20 cellular contexts compared by ENCODE assay signal in the genomic region with DNA sequence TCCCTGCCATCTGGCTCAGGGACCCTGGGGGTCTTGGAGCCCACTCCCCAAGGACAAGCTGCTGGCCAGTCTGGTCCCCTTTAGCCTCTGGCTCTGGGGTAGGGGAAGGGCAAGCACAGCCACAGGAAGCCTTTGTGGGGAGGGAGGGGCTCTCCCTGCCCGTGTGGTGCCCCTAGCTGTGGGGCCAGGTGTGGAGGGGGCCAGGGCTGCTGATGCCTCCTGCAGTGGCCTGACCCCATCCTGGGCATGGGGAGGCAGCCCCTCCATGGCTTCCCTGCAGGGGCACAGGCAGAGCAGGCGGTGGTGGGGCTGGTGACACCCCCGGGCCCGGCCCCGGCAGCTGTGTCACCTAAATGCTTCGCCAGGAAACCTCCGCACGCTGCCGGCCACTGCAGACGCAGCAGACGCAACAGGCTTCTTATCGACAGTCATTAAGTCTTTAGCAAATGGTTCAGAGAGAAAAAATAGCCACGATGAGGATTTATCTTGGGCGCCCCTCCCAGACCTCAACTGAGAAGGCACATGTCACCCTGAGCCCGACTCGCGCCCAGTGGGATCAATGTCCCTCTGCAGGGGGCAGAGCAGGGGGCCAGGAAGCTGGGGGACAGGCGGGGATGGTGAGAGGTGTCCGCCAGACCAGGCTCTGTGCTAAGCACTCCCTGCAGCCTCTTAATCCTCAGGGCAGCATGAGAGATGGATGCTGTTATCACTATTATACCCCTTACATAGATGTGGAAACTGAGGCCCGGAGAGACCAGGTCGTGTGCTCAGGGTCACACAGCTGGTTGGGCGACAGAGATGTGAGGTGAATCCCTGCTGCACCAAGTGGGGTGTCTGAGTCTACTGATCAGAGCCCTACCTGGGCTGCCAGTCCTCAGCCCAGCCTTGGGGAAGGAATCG. TPM values are rescaled to one million over a fixed set of nuclear protein-coding genes. Genes with fewer than 3 reads are reported as not detected.
"Had no signal": no experiment of that assay in that cellular context is flagged by ENCODE, and none has a peak within 500 bp of the region (broad histone marks: within the 10 kb centered on the region; RNA-seq: fewer than 3 reads in every experiment).

No MANE protein-coding gene starts in this region.

- H3K36me3 ChIP-seq: ascending aorta, breast epithelium, colonic mucosa, esophagus squamous epithelium, gastrocnemius medialis, sigmoid colon, tibial artery had no signal

- DNase-seq: activated CD4-positive, alpha-beta memory T cell treated with anti-CD3 and anti-CD28 coated beads for 36 hours; activated CD4-positive, alpha-beta T cell treated with anti-CD3 and anti-CD28 coated beads for 48 hours; activated effector memory CD4-positive, alpha-beta T cell treated with anti-CD3 and anti-CD28 coated beads, Interleukin-2, amount 50 U/mL, for 16 hours; activated T-cell treated with anti-CD3 and anti-CD28 coated beads, Interleukin-2, amount 50 U/mL, for 72 hours; colonic mucosa; esophagus squamous epithelium; gastrocnemius medialis; hypothalamus; posterior cingulate gyrus; sigmoid colon; stimulated activated CD4-positive, alpha-beta T cell treated with anti-CD3 and anti-CD28 coated beads, Interleukin-15, amount 100 ng/mL, for 24 hours; stimulated activated naive CD4-positive, alpha-beta T cell treated with Interleukin-2 at 50 U/mL for 16 hours; T1000; tibial artery had no signal

- H3K27me3 ChIP-seq: ascending aorta, breast epithelium, colonic mucosa, esophagus squamous epithelium, gastrocnemius medialis, sigmoid colon had no signal

- H3K4me3 ChIP-seq: ascending aorta, breast epithelium, colonic mucosa, esophagus squamous epithelium, gastrocnemius medialis, sigmoid colon, smooth muscle cell, tibial artery had no signal

- H3K9me3 ChIP-seq: ascending aorta, breast epithelium, colonic mucosa, esophagus squamous epithelium, gastrocnemius medialis, sigmoid colon, tibial artery had no signal

- H3K27ac ChIP-seq: ascending aorta, breast epithelium, colonic mucosa, esophagus squamous epithelium, gastrocnemius medialis, sigmoid colon, tibial artery had no signal

- ATAC-seq: activated naive CD4-positive, alpha-beta T cell treated with anti-CD3 and anti-CD28 coated beads, Interleukin-2, amount 50 U/mL, for 72 hours; activated T-cell treated with anti-CD3 and anti-CD28 coated beads, Interleukin-2, amount 50 U/mL, for 72 hours; gastrocnemius medialis; natural killer cell treated with Interleukin-12 subunit alpha and Interleukin-12 subunit beta and Interleukin-15 and Interleukin-18, amount 100 ng/mL, for 72 hours had no signal

- H3K4me1 ChIP-seq: ascending aorta, breast epithelium, colonic mucosa, tibial artery had no signal

- H3K4me2 ChIP-seq: smooth muscle cell had no signal

RNA-seq across cellular contexts. Expression of a gene that starts 33.9 kb away (rescaled TPM):
- total RNA-seq: activated naive CD4-positive, alpha-beta T cell treated with anti-CD3 and anti-CD28 coated beads, Interleukin-2, amount 50 U/mL, for 72 hours; breast epithelium; gastrocnemius medialis; natural killer cell treated with Interleukin-12 subunit alpha and Interleukin-12 subunit beta and Interleukin-15 and Interleukin-18, amount 100 ng/mL, for 72 hours; omental fat pad had no signal
